9 cellular contexts compared by ENCODE assay signal in the genomic region with DNA sequence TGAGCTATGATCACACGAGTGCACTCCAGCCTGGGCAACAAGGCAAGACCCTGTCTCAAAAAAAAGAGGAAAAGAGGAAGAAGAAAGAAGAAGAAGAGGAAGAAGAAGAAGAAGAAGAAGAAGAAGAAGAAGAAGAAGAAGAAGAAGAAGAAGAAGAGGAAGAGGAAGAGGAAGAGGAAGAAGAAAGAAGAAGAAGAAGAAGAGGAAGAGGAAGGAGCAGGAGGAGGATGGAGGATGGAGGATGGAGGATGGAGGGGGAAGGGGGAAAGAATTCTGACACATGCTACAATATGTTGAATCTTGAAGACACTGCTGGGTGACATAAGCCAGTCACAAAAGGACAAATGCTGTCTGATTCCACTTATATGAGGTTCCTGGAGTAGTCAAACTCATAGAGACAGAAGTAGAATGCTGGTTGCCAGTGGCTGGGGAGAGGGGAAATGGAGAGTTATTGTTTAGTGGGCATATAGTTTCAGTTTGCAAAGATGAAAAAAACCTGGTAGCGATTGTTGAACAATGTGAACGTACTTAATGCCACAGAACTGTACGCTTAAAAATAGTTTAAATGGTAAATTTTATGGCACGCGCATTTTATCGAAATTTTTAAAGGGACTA. TPM values are rescaled to one million over a fixed set of nuclear protein-coding genes. Genes with fewer than 3 reads are reported as not detected.
DNase-seq lines count a peak whose midpoint lies in the region; ATAC-seq and TF ChIP-seq lines count a peak whose summit lies in the region.
"Had no signal": no experiment of that assay in that cellular context is flagged by ENCODE, and none has a peak within 500 bp of the region (broad histone marks: within the 10 kb centered on the region; RNA-seq: fewer than 3 reads in every experiment).

No MANE protein-coding gene starts in this region.

- no peak for TF ChIP-seq EP300 in tibial nerve (IDR thresholded peaks at IDR 0.05)

- H3K27ac ChIP-seq in coronary artery (no peak overlapping the region), brain microvascular endothelial cell (no peak overlapping the region), tibial nerve (no peak overlapping the region)
- H3K27ac ChIP-seq: right lobe of liver had no signal

- H3K9me3 ChIP-seq in tibial nerve = no peaks in the 10 kb centered on the region
- H3K9me3 ChIP-seq: right lobe of liver had no signal

- no peak for TF ChIP-seq POLR2A in tibial nerve (IDR thresholded peaks at IDR 0.05)

- 62 to 74% methylated on average over 7 of the region's 7 CpGs for WGBS in tibial nerve, 2 donors

- peaks cover 0 to 11% (median 0%) of the 10 kb centered on the region in 4 donors for H3K4me1 ChIP-seq in tibial nerve

- no peak for DNase-seq in activated CD4-positive, CD25-positive, alpha-beta regulatory T cell treated with anti-CD3 and anti-CD28 coated beads, Interleukin-2, amount 50 U/mL, for 72 hours
- no peak for DNase-seq in Jurkat, Clone E6-1 (ENCODE audit: low read depth, low spot score)
- no peak for DNase-seq in coronary artery (ENCODE audit: low spot score)
- peak; percentile 38 for DNase-seq in stimulated activated naive CD4-positive, alpha-beta T cell treated with Interleukin-2 at 50 U/mL for 16 hours (lab: John Stamatoyannopoulos, UW)
- no peak for DNase-seq in GM20000 (ENCODE audit: low spot score)
- no peak for DNase-seq in brain microvascular endothelial cell
- no peak for DNase-seq in tibial nerve (ENCODE audit: low spot score in 2 of 2)

- in situ Hi-C loops in brain microvascular endothelial cell (cut with HindIII; ENCODE audit: low pct_ligation_motif_present, low sequenced_read_pairs) = no loop called here

- peak; percentile 51 to 70 for ATAC-seq in activated CD4-positive, CD25-positive, alpha-beta regulatory T cell treated with anti-CD3 and anti-CD28 coated beads, Interleukin-2, amount 50 U/mL, for 24 hours

- H3K36me3 ChIP-seq in brain microvascular endothelial cell (replicated peaks) (no peaks in the 10 kb centered on the region), tibial nerve (no peaks in the 10 kb centered on the region)
- H3K36me3 ChIP-seq: right lobe of liver had no signal

- TF ChIP-seq CTCF in coronary artery (IDR thresholded peaks at IDR 0.05) = no peak
- no peak for TF ChIP-seq CTCF in GM20000 (IDR thresholded peaks at IDR 0.05; ENCODE audit: extremely low read depth, missing control alignments)
- no peak for TF ChIP-seq CTCF in brain microvascular endothelial cell (IDR thresholded peaks at IDR 0.05; ENCODE audit: low read depth, low read length, missing control alignments)
- TF ChIP-seq CTCF in tibial nerve (IDR thresholded peaks at IDR 0.05) = no peak

- peak overlapping the region; percentile 77 for H3K4me3 ChIP-seq in Jurkat, Clone E6-1 (ENCODE audit: low read length)
- H3K4me3 ChIP-seq in coronary artery (peak overlapping the region; percentile 39), brain microvascular endothelial cell (ENCODE audit: low read depth, low read length) (no peak overlapping the region), tibial nerve (peak overlapping the region in 2 of 4 donors; percentile 23 to 43)

- H3K27me3 ChIP-seq in brain microvascular endothelial cell (replicated peaks) = no peaks in the 10 kb centered on the region
- H3K27me3 ChIP-seq in tibial nerve = peaks cover 0 to 22% of the 10 kb centered on the region in 2 donors
- H3K27me3 ChIP-seq: right lobe of liver had no signal

RNA-seq across cellular contexts. Expression of gene COA6, which starts 47.3 kb away (rescaled TPM):
- polyA plus RNA-seq in Jurkat, Clone E6-1 (2012; ENCODE audit: insufficient read depth, insufficient read length) = 70.8 TPM
- 10 to 100 TPM; 11.1 to 25.6 (median 18.6) TPM for total RNA-seq in tibial nerve
